8 cellular contexts compared by ENCODE assay signal in genomic region chr10:5412277-5412941, GRCh38. TPM values are rescaled to one million over a fixed set of nuclear protein-coding genes. Genes with fewer than 3 reads are reported as not detected.
DNase-seq lines count a peak whose midpoint lies in the region; ATAC-seq and TF ChIP-seq lines count a peak whose summit lies in the region.

TSS of gene NET1 (plus strand) at chr10:5412557. CDS start at chr10:5412693, 136 bp downstream.

- H3K36me3 ChIP-seq in KMS-11 (ENCODE audit: insufficient read depth): no peaks in the 10 kb centered on the region

- peaks cover 33% of the 10 kb centered on the region for H3K4me1 ChIP-seq in KMS-11 (ENCODE audit: low read depth, poor library complexity, severe bottlenecking)

- H3K36me3 Mint-ChIP-seq in natural killer cell treated with Interleukin-12 subunit alpha and Interleukin-12 subunit beta and Interleukin-15 and Interleukin-18, amount 100 ng/mL, for 72 hours: peaks cover 5% of the 10 kb centered on the region
- H3K36me3 Mint-ChIP-seq in stimulated activated naive CD8-positive, alpha-beta T cell treated with anti-CD3 and anti-CD28 coated beads, Interleukin-15, Interleukin-2, amounts not matched to agents 100 ng/mL and 50 ng/mL, for 24 hours (ENCODE audit: low read depth): peaks cover 7% of the 10 kb centered on the region

- TF ChIP-seq CTCF in KMS-11 (conservative IDR thresholded peaks at IDR 0.05; ENCODE audit: low read depth, low read length) (no peak), fibroblast of the aortic adventitia (IDR thresholded peaks at IDR 0.05; ENCODE audit: insufficient read depth, low read length) (no peak)

- no peaks in the 10 kb centered on the region for H4K20me1 ChIP-seq in KMS-11 (ENCODE audit: insufficient read depth)

- H3K4me2 ChIP-seq in KMS-11: peak within 1 kb of the TSS; percentile 97

- DNase-seq in Daoy (ENCODE audit: low read depth): peak; percentile 89
- peak; percentile 89 for DNase-seq in RPMI7951 (ENCODE audit: low read depth)
- DNase-seq in activated T-helper 9 cell treated with anti-CD3 and anti-CD28 coated beads, Interleukin-2, amount 50 U/mL, for 16 hours (ENCODE audit: low read depth): peak; percentile 44
- peak; percentile 85 for DNase-seq in fibroblast of the aortic adventitia (ENCODE audit: low read depth)
- peak; percentile 80 for DNase-seq in natural killer cell treated with Interleukin-12 subunit alpha and Interleukin-12 subunit beta and Interleukin-15 and Interleukin-18, amount 100 ng/mL, for 72 hours (ENCODE audit: low spot score)

- no peak within 1 kb of the TSS for H3K4me3 ChIP-seq in KMS-11 (IDR thresholded peaks at IDR 0.05; ENCODE audit: insufficient read depth, low read depth, low read length)
- H3K4me3 ChIP-seq in fibroblast of the aortic adventitia (ENCODE audit: low read depth, low read length): peak within 1 kb of the TSS; percentile 75

- peaks cover 45% of the 10 kb centered on the region for H3K79me2 ChIP-seq in KMS-11 (ENCODE audit: insufficient read depth, low read depth)

- peak within 1 kb of the TSS; percentile 62 for H3K27ac ChIP-seq in KMS-11

- H2AFZ ChIP-seq in KMS-11 (ENCODE audit: low read depth): peak within 1 kb of the TSS; percentile 80

- no peaks in the 10 kb centered on the region for H3K4me1 Mint-ChIP-seq in natural killer cell treated with Interleukin-12 subunit alpha and Interleukin-12 subunit beta and Interleukin-15 and Interleukin-18, amount 100 ng/mL, for 72 hours (ENCODE audit: low read depth in 2 of 2)
- H3K4me1 Mint-ChIP-seq in stimulated activated naive CD8-positive, alpha-beta T cell treated with anti-CD3 and anti-CD28 coated beads, Interleukin-15, Interleukin-2, amounts not matched to agents 100 ng/mL and 50 ng/mL, for 24 hours (ENCODE audit: low read depth): no peaks in the 10 kb centered on the region

- no peaks in the 10 kb centered on the region for H3K9me3 Mint-ChIP-seq in natural killer cell treated with Interleukin-12 subunit alpha and Interleukin-12 subunit beta and Interleukin-15 and Interleukin-18, amount 100 ng/mL, for 72 hours
- H3K9me3 Mint-ChIP-seq in stimulated activated naive CD8-positive, alpha-beta T cell treated with anti-CD3 and anti-CD28 coated beads, Interleukin-15, Interleukin-2, amounts not matched to agents 100 ng/mL and 50 ng/mL, for 24 hours: no peaks in the 10 kb centered on the region

- peak within 1 kb of the TSS; percentile 79 for H3K4me3 Mint-ChIP-seq in natural killer cell treated with Interleukin-12 subunit alpha and Interleukin-12 subunit beta and Interleukin-15 and Interleukin-18, amount 100 ng/mL, for 72 hours
- H3K4me3 Mint-ChIP-seq in stimulated activated naive CD8-positive, alpha-beta T cell treated with anti-CD3 and anti-CD28 coated beads, Interleukin-15, Interleukin-2, amounts not matched to agents 100 ng/mL and 50 ng/mL, for 24 hours: no peak within 1 kb of the TSS

- no peaks in the 10 kb centered on the region for H3K27me3 ChIP-seq in KMS-11 (ENCODE audit: insufficient read depth, low read depth)

- ATAC-seq in GM21786 (IDR thresholded peaks at IDR 0.05; ENCODE audit: unreplicated experiment): peak; percentile 99
- ATAC-seq in natural killer cell treated with Interleukin-12 subunit alpha and Interleukin-12 subunit beta and Interleukin-15 and Interleukin-18, amount 100 ng/mL, for 72 hours: peak; percentile 91 to 96

- H3K9ac ChIP-seq in KMS-11: peak within 1 kb of the TSS; percentile 91

- peaks cover 15 to 23% of the 10 kb centered on the region in 2 donors for H3K27me3 Mint-ChIP-seq in natural killer cell treated with Interleukin-12 subunit alpha and Interleukin-12 subunit beta and Interleukin-15 and Interleukin-18, amount 100 ng/mL, for 72 hours
- H3K27me3 Mint-ChIP-seq in stimulated activated naive CD8-positive, alpha-beta T cell treated with anti-CD3 and anti-CD28 coated beads, Interleukin-15, Interleukin-2, amounts not matched to agents 100 ng/mL and 50 ng/mL, for 24 hours: peaks cover 19% of the 10 kb centered on the region

- H3K27ac Mint-ChIP-seq in natural killer cell treated with Interleukin-12 subunit alpha and Interleukin-12 subunit beta and Interleukin-15 and Interleukin-18, amount 100 ng/mL, for 72 hours: peak within 1 kb of the TSS in 1 of 2 donors; percentile 61
- H3K27ac Mint-ChIP-seq in stimulated activated naive CD8-positive, alpha-beta T cell treated with anti-CD3 and anti-CD28 coated beads, Interleukin-15, Interleukin-2, amounts not matched to agents 100 ng/mL and 50 ng/mL, for 24 hours: peak within 1 kb of the TSS; percentile 36

RNA-seq across cellular contexts. Expression of gene NET1, which starts in this region (rescaled TPM):
- 84.6 and 88.9 TPM in 2 replicates for total RNA-seq in Daoy (2014; rRNA removed; shearing (Covaris generic))
- 244 and 263 TPM in 2 replicates for total RNA-seq in RPMI7951 (2014; rRNA removed; shearing (Covaris generic))
- 16.6 and 33.9 TPM in 2 replicates for total RNA-seq in fibroblast of the aortic adventitia (ENCODE audit: low replicate concordance)
- total RNA-seq in natural killer cell treated with Interleukin-12 subunit alpha and Interleukin-12 subunit beta and Interleukin-15 and Interleukin-18, amount 100 ng/mL, for 72 hours: 10 to 100 TPM; 20.1 to 36.0 TPM
